Comparison of ENCODE assay signal across 8 cellular contexts in the genomic region with DNA sequence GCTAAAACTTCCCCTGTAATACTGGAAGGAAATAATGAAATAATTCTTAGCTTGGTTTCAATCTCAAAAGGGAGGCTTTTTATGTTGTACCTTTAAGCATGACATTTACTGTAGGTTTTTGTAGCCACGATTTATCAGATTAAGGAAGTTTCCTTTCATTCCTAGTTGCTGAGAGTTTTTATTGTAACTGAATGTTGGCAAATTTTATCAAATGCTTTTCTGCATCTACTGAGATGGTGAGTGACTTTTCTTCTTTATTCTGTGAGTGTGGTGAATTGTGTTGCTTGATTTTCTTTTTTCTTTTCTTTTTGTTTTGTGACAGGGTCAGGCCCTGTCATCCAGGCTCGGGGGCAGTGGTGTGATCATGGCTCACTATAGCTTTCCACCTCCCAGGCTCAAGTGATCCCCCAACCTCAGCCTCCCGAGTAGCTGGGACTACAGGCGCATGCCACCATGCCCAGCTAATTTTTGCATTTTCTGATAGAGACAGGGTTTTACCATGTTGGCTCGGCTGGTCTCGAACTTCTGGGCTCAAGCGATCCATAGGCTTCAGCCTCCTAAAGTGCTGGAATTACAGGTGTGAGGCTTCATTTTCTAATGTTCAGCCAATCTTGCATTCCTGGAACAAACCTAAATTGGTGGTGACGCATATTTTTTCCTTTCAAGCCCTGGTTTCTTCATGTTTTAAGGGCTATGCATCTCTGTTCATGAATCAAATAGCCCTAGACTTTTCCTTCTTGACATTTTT. TPM values are rescaled to one million over a fixed set of nuclear protein-coding genes. Genes with fewer than 3 reads are reported as not detected.
DNase-seq lines count a peak whose midpoint lies in the region; ATAC-seq, FAIRE-seq and TF ChIP-seq lines count a peak whose summit lies in the region.

No MANE protein-coding gene starts in this region.

- H3K27me3 ChIP-seq in SJSA1 (replicated peaks) (no peaks in the 10 kb centered on the region), endothelial cell of umbilical vein (ENCODE audit: control insufficient read depth in 2 of 2, insufficient read depth in 2 of 2, low read length in 2 of 2) (no peaks in the 10 kb centered on the region)

- H3K9me3 Mint-ChIP-seq in osteocyte (ENCODE audit: unreplicated experiment), result no peaks in the 10 kb centered on the region

- POLR2A ChIA-PET in endothelial cell of umbilical vein (lab: Charles Lee), result no interaction called here

- peak overlapping the region; percentile 56 for H3K4me2 ChIP-seq in endothelial cell of umbilical vein (ENCODE audit: insufficient read depth, low read length)

- CTCF ChIA-PET in endothelial cell of umbilical vein (lab: Charles Lee), result interaction anchor here (0.9 to 4.2 kb wide), 5 partner anchors 17 to 40 kb away, joined by 5 to 33 read pairs (median 12); no protein-coding TSS in a partner anchor

- peaks cover 49% of the 10 kb centered on the region for H3K4me1 Mint-ChIP-seq in osteocyte (ENCODE audit: unreplicated experiment)

- H3K27ac ChIP-seq in SJSA1 (peak overlapping the region; percentile 94), endothelial cell of umbilical vein (ENCODE audit: insufficient read depth, low read depth, low read length) (peak overlapping the region; percentile 99)

- H3K9me3 ChIP-seq in SJSA1 (replicated peaks) (no peaks in the 10 kb centered on the region), endothelial cell of umbilical vein (replicated peaks; ENCODE audit: control insufficient read depth, insufficient read depth, low read length) (no peaks in the 10 kb centered on the region)

- TF ChIP-seq POLR2A in endothelial cell of umbilical vein (IDR thresholded peaks at IDR 0.05; ENCODE audit: low read depth, low read length) (no peak), GM12892 (IDR thresholded peaks at IDR 0.05; ENCODE audit: low read depth, low read length) (no peak)

- H3K79me2 ChIP-seq in endothelial cell of umbilical vein (ENCODE audit: control insufficient read depth, insufficient read depth, low read length), result no peaks in the 10 kb centered on the region

- H2AFZ ChIP-seq in endothelial cell of umbilical vein (ENCODE audit: low read depth, low read length), result no peak overlapping the region

- no peak for FAIRE-seq in endothelial cell of umbilical vein (lab: Jason Lieb, UNC)
- FAIRE-seq in GM12892 (lab: Jason Lieb, UNC), result no peak

- H3K4me3 ChIP-seq in SJSA1, result no peak overlapping the region
- peak overlapping the region in 1 of 3 experiments; percentile 22 for H3K4me3 ChIP-seq in endothelial cell of umbilical vein (replicated peaks in 1 of 3; ENCODE audit: insufficient read depth in 1 of 3, low read depth in 1 of 3, low read length in 3 of 3)

- intact Hi-C loops in endothelial cell of umbilical vein (cut with micrococcal nuclease), result loop anchor here (1.0 kb wide), 2 partner anchors 18 to 35 kb away; no protein-coding TSS in a partner anchor

- H3K36me3 ChIP-seq in SJSA1 (no peaks in the 10 kb centered on the region), endothelial cell of umbilical vein (ENCODE audit: control insufficient read depth in 2 of 2, extremely low read depth in 1 of 2, insufficient read depth in 2 of 2, low read length in 2 of 2) (no peaks in the 10 kb centered on the region)

- no peak for ATAC-seq in HG02885 (IDR thresholded peaks at IDR 0.05; ENCODE audit: poor library complexity, unreplicated experiment)

- H3K36me3 Mint-ChIP-seq in osteocyte (ENCODE audit: unreplicated experiment), result no peaks in the 10 kb centered on the region

- H3K27ac Mint-ChIP-seq in osteocyte (ENCODE audit: unreplicated experiment), result peak overlapping the region; percentile 97

- H3K9me1 ChIP-seq in endothelial cell of umbilical vein (replicated peaks; ENCODE audit: control insufficient read depth, extremely low read depth, insufficient read depth, low read length), result no peaks in the 10 kb centered on the region

- peak overlapping the region; percentile 86 for H3K9ac ChIP-seq in endothelial cell of umbilical vein (replicated peaks; ENCODE audit: extremely low read depth, insufficient read depth, low read length)

- H4K20me1 ChIP-seq in endothelial cell of umbilical vein (replicated peaks; ENCODE audit: control insufficient read depth, extremely low read depth, insufficient read depth, low read length), result no peaks in the 10 kb centered on the region

- dilution Hi-C loops in endothelial cell of umbilical vein (cut with MboI; ENCODE audit: extremely low pct_ligation_motif_present, low sequenced_read_pairs), result no loop called here

- peak overlapping the region; percentile 23 for H3K4me3 Mint-ChIP-seq in osteocyte (ENCODE audit: unreplicated experiment)

- BruUV-seq in endothelial cell of umbilical vein (replicated peaks; lab: Mats Ljungman, UMichigan), result TSS peak; percentile 94

- no peaks in the 10 kb centered on the region for H3K27me3 Mint-ChIP-seq in osteocyte (ENCODE audit: unreplicated experiment)

- H3K4me1 ChIP-seq in SJSA1 (replicated peaks), result peaks cover 56% of the 10 kb centered on the region
- H3K4me1 ChIP-seq in endothelial cell of umbilical vein (ENCODE audit: control insufficient read depth, extremely low read depth, insufficient read depth, low read length), result peaks cover 43% of the 10 kb centered on the region

- TF ChIP-seq CTCF in endothelial cell of umbilical vein (IDR thresholded peaks at IDR 0.05; ENCODE audit: extremely low read depth in 1 of 2, insufficient read depth in 1 of 2, low read depth in 1 of 2, low read length in 2 of 2), result no peak
- no peak for TF ChIP-seq CTCF in osteocyte (IDR thresholded peaks at IDR 0.05)

- DNase-seq in CD1c-positive myeloid dendritic cell (ENCODE audit: extremely low spot score), result peak; percentile 42
- peak in 1 of 2 experiments; percentile 52 for DNase-seq in SJSA1 (ENCODE audit: low read depth in 1 of 2, low spot score in 2 of 2)
- peak; percentile 53 for DNase-seq in endothelial cell of umbilical vein (ENCODE audit: low read depth, low spot score)
- no peak for DNase-seq in osteocyte (ENCODE audit: extremely low spot score, unreplicated experiment)
- no peak for DNase-seq in GM12892 (ENCODE audit: insufficient read length)
- no peak for DNase-seq in HK-2 (ENCODE audit: unreplicated experiment)
- DNase-seq in NCI-H2081 treated with DMSO at 0.1 percent for 48 hours (lab: John Stamatoyannopoulos, UW), result no peak

TF ChIP-seq in endothelial cell of umbilical vein, 7 proteins besides CTCF, POLR2A, EP300 and RAD21:
- TF ChIP-seq EZH2 (IDR thresholded peaks at IDR 0.05; ENCODE audit: borderline replicate concordance, low read depth, low read length, severe bottlenecking), result no peak
- no peak for TF ChIP-seq JUN (IDR thresholded peaks at IDR 0.05; ENCODE audit: borderline replicate concordance, insufficient read depth, insufficient read length, low read depth)
- TF ChIP-seq GATA2 (IDR thresholded peaks at IDR 0.05; ENCODE audit: insufficient read depth, insufficient read length, low read depth, low read length), result no peak
- TF ChIP-seq MYC (IDR thresholded peaks at IDR 0.05; ENCODE audit: low read depth, low read length), result no peak
- TF ChIP-seq, protein P1, sequence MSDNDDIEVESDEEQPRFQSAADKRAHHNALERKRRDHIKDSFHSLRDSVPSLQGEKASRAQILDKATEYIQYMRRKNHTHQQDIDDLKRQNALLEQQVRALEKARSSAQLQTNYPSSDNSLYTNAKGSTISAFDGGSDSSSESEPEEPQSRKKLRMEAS (IDR thresholded peaks at IDR 0.05; ENCODE audit: insufficient read depth, insufficient read length), result no peak
- no peak for TF ChIP-seq FOS (IDR thresholded peaks at IDR 0.05; ENCODE audit: borderline replicate concordance, insufficient read depth, low read length)
- no peak for TF ChIP-seq POLR2AphosphoS5 (IDR thresholded peaks at IDR 0.05; ENCODE audit: insufficient read depth, low read depth, low read length)

RNA-seq across cellular contexts. Expression of a gene that starts 26.2 kb away (rescaled TPM):
- total RNA-seq in SJSA1 (2014; rRNA removed; shearing (Covaris generic)), result 0.05 TPM in 1 of 2 replicates, not detected in the other
- total RNA-seq in endothelial cell of umbilical vein (0.18 and 0.27 TPM in 2 replicates), osteocyte (4.2 and 4.5 TPM in 2 replicates)
- 0.26 and 0.35 TPM in 2 replicates for polyA plus RNA-seq in endothelial cell of umbilical vein
- polyA plus RNA-seq in endothelial cell of umbilical vein (2011; cell fraction: cytosol; rRNA removed), result 0.10 and 0.14 TPM in 2 replicates
- 1.0 and 1.3 TPM in 2 replicates for polyA plus RNA-seq in endothelial cell of umbilical vein (2011; cell fraction: nucleus; rRNA removed)
- 0.33 and 0.41 TPM in 2 replicates for polyA plus RNA-seq in endothelial cell of umbilical vein (2012)
- polyA minus RNA-seq in endothelial cell of umbilical vein, result 0.07 and 0.21 TPM in 2 replicates
- polyA minus RNA-seq in endothelial cell of umbilical vein (2011; cell fraction: cytosol; rRNA and poly(A)+ RNA removed), result 0.31 TPM
- 1.2 and 1.7 TPM in 2 replicates for polyA minus RNA-seq in endothelial cell of umbilical vein (2011; cell fraction: nucleus; rRNA and poly(A)+ RNA removed)
- polyA plus RNA-seq in GM12892 (2012; ENCODE audit: missing spikeins), result not detected

RNA-seq across cellular contexts. Expression of a gene that starts 37.4 kb away (rescaled TPM):
- total RNA-seq in SJSA1 (2014; rRNA removed; shearing (Covaris generic)), result 0.66 TPM in 1 of 2 replicates, not detected in the other
- total RNA-seq in endothelial cell of umbilical vein (35.1 and 45.9 TPM in 2 replicates), osteocyte (136 and 150 TPM in 2 replicates)
- polyA plus RNA-seq in endothelial cell of umbilical vein, result 293 and 501 TPM in 2 replicates
- 87.8 and 97.1 TPM in 2 replicates for polyA plus RNA-seq in endothelial cell of umbilical vein (2011; cell fraction: cytosol; rRNA removed)
- 197 and 275 TPM in 2 replicates for polyA plus RNA-seq in endothelial cell of umbilical vein (2011; cell fraction: nucleus; rRNA removed)
- 84.1 and 102 TPM in 2 replicates for polyA plus RNA-seq in endothelial cell of umbilical vein (2012)
- polyA minus RNA-seq in endothelial cell of umbilical vein, result 197 and 218 TPM in 2 replicates
- polyA minus RNA-seq in endothelial cell of umbilical vein (2011; cell fraction: cytosol; rRNA and poly(A)+ RNA removed), result not detected
- polyA minus RNA-seq in endothelial cell of umbilical vein (2011; cell fraction: nucleus; rRNA and poly(A)+ RNA removed), result 68.1 and 104 TPM in 2 replicates
- not detected for polyA plus RNA-seq in GM12892 (2012; ENCODE audit: missing spikeins)

Comparison
In these comparisons a context has a peak if more than half of its experiments do, and no peak if none do; other contexts are left out.
1. DNase-seq: peak in CD1c-positive myeloid dendritic cell (single experiment) and endothelial cell of umbilical vein (single experiment); none in osteocyte (single experiment), GM12892 (single experiment), HK-2 (single experiment) and NCI-H2081 treated with DMSO at 0.1 percent for 48 hours (single experiment).
2. RNA of a gene that starts 37.4 kb away (total RNA-seq): 136 to 150 TPM in osteocyte and 35.1 to 45.9 TPM in endothelial cell of umbilical vein; 0.66 TPM in SJSA1; every median in the first group is over 10 times any median in the second.